ENCODE assay signal across 16 cellular contexts in the genomic region with DNA sequence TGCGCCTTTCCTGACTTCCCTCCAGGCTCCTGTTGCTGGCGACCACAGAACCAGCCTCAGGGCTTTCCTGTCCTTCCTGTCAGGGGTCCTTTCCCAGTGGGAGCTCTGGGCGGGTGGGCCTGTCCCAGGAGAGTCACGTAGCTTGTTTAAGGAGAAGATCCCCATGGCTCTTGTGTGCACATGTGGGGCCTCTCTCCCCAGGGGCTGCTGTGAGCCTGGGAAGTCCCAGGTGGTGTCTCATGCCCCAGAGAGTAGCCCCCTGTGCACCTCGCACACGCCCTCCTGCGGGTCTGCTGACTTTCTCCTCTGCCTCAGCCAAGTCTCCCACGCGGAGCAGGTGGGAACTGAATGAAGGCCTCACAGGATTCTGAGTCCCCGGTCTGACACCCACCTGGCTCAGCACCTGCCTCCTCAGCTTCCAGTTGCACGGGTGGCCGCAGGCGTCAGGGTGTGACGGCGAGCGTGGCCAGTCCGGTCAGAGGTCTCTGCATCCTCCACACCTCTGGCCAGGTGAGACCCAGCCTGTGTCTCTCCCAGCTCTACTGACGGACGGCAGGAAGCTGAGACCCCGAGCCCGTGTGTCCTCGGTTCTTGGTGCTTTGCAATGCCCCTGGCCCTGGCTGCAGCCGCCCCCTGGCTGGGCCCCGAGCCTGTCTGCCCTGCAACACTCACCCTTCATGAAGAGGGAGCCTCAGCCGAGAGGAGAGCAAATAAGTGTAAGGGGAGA.
DNase-seq lines count a peak whose midpoint lies in the region; TF ChIP-seq lines count a peak whose summit lies in the region.
"Had no signal": no experiment of that assay in that cellular context is flagged by ENCODE, and none has a peak within 500 bp of the region (broad histone marks: within the 10 kb centered on the region; RNA-seq: fewer than 3 reads in every experiment).

No MANE protein-coding gene starts in this region.

- H3K4me3 ChIP-seq in SK-N-MC, result no peak overlapping the region

- peak overlapping the region; percentile 96 to 99 (median 98) for H3K27ac Mint-ChIP-seq in nephron
- H3K27ac Mint-ChIP-seq: CD4-positive, CD25-positive, alpha-beta regulatory T cell had no signal

- peaks cover 93% of the 10 kb centered on the region for H3K4me1 Mint-ChIP-seq in nephron

- no peaks in the 10 kb centered on the region for H3K9me3 ChIP-seq in SK-N-MC (ENCODE audit: low read depth, low read length)

- no peaks in the 10 kb centered on the region for H3K36me3 Mint-ChIP-seq in nephron (ENCODE audit: low read depth)
- H3K36me3 Mint-ChIP-seq: CD4-positive, CD25-positive, alpha-beta regulatory T cell had no signal

- no peaks in the 10 kb centered on the region for H3K36me3 ChIP-seq in SK-N-MC (ENCODE audit: insufficient read depth, low read length)

- DNase-seq in COLO668 (lab: John Stamatoyannopoulos, UW; ENCODE audit: unreplicated experiment) (peak; percentile 28), SK-N-MC (ENCODE audit: low read depth, low spot score) (peak; percentile 32), iPS-NIHi11 (ENCODE audit: low spot score) (no peak), globus pallidus (ENCODE audit: low spot score) (no peak), CD1c-positive myeloid dendritic cell (ENCODE audit: extremely low spot score) (no peak)
- DNase-seq: Calu3; CD4-positive, CD25-positive, alpha-beta regulatory T cell; DMS53; H7; NCI-H1048; NCI-H1436 treated with DMSO at 0.1 percent for 48 hours; NCI-H2081 treated with DMSO at 0.1 percent for 48 hours; NCI-H345; NCI-H526; SHP77 had no signal

- H3K9me3 Mint-ChIP-seq in nephron, result no peaks in the 10 kb centered on the region
- H3K9me3 Mint-ChIP-seq: CD4-positive, CD25-positive, alpha-beta regulatory T cell had no signal

- H3K9ac ChIP-seq in SK-N-MC (ENCODE audit: insufficient read length), result no peak overlapping the region

- H3K27ac ChIP-seq in SK-N-MC, result no peak overlapping the region

- H3K4me3 Mint-ChIP-seq in nephron, result peak overlapping the region in 1 of 3 experiments; percentile 19
- H3K4me3 Mint-ChIP-seq: CD4-positive, CD25-positive, alpha-beta regulatory T cell had no signal

- H3K27me3 Mint-ChIP-seq in nephron (ENCODE audit: low read depth), result peaks cover 15% of the 10 kb centered on the region

- no peak for TF ChIP-seq CTCF in nephron (IDR thresholded peaks at IDR 0.05; ENCODE audit: unreplicated experiment in 3 of 3)

Comparison
In these comparisons a context has a peak if more than half of its experiments do, and no peak if none do; other contexts are left out.
1. DNase-seq: peak in COLO668 (single experiment) and SK-N-MC (single experiment); none in iPS-NIHi11 (single experiment), globus pallidus (single experiment) and CD1c-positive myeloid dendritic cell (single experiment).